8 cellular contexts compared by ENCODE assay signal in genomic region chr11:124075841-124076571, GRCh38.
DNase-seq lines count a peak whose midpoint lies in the region; ATAC-seq lines count a peak whose summit lies in the region.

No MANE protein-coding gene starts in this region.

- peak overlapping the region; percentile 79 for H3K4me3 ChIP-seq in adipocyte (ENCODE audit: low read length)
- H3K4me3 ChIP-seq in stomach smooth muscle (ENCODE audit: low read length in 2 of 2): peak overlapping the region; percentile 54 to 69

- H3K27me3 ChIP-seq in adipocyte (replicated peaks; ENCODE audit: control insufficient read depth, insufficient read depth, low read length) (peaks cover 34% of the 10 kb centered on the region), stomach smooth muscle (ENCODE audit: control insufficient read depth in 1 of 2, insufficient read depth in 2 of 2, low read length in 2 of 2) (peaks cover 11 to 22% of the 10 kb centered on the region in 2 donors)

- H3K4me1 ChIP-seq in adipocyte (ENCODE audit: control insufficient read depth, insufficient read depth, low read length): no peaks in the 10 kb centered on the region
- peaks cover 6% of the 10 kb centered on the region for H3K4me1 ChIP-seq in stomach smooth muscle (ENCODE audit: control insufficient read depth, insufficient read depth, low read length)

- peak; percentile 47 for DNase-seq in AG08396 (ENCODE audit: low spot score)
- DNase-seq in adipocyte (ENCODE audit: low read depth): peak; percentile 26
- DNase-seq in islet precursor cell: peak; percentile 54
- no peak for DNase-seq in OCI-M1 (lab: John Stamatoyannopoulos, UW)
- DNase-seq in activated gamma-delta T cell treated with Interleukin-2 at 50 U/mL for 16 hours: no peak

- no peaks in the 10 kb centered on the region for H3K36me3 ChIP-seq in adipocyte (ENCODE audit: control insufficient read depth, insufficient read depth, low read length, severe bottlenecking)
- no peaks in the 10 kb centered on the region for H3K36me3 ChIP-seq in stomach smooth muscle (ENCODE audit: control insufficient read depth in 2 of 2, insufficient read depth in 2 of 2, low read length in 2 of 2)

- H3K9me3 ChIP-seq in adipocyte (ENCODE audit: control insufficient read depth, low read length) (no peaks in the 10 kb centered on the region), stomach smooth muscle (ENCODE audit: control insufficient read depth in 2 of 2, low read length in 2 of 2) (no peaks in the 10 kb centered on the region)

- ATAC-seq in GM18519 (IDR thresholded peaks at IDR 0.05; ENCODE audit: low FRiP score, unreplicated experiment) (peak; percentile 66), HG03175 (IDR thresholded peaks at IDR 0.05; ENCODE audit: unreplicated experiment) (peak; percentile 57)

- no peak overlapping the region for H3K27ac ChIP-seq in stomach smooth muscle (ENCODE audit: low read length)

- H3K9ac ChIP-seq in adipocyte (ENCODE audit: low read length): peak overlapping the region; percentile 34
- H3K9ac ChIP-seq in stomach smooth muscle (ENCODE audit: low read length in 2 of 2): no peak overlapping the region

Comparison
In these comparisons a context has a peak if more than half of its experiments do, and no peak if none do; other contexts are left out.
1. DNase-seq: peak in AG08396 (single experiment), adipocyte (single experiment) and islet precursor cell (single experiment); none in OCI-M1 (single experiment) and activated gamma-delta T cell treated with Interleukin-2 at 50 U/mL for 16 hours (single experiment).